In genomic region chr12:50423342-50423741, GRCh38 we compare ENCODE assay signal across 2 cellular contexts. TPM values are rescaled to one million over a fixed set of nuclear protein-coding genes. Genes with fewer than 3 reads are reported as not detected.
"Had no signal": no experiment of that assay in that cellular context is flagged by ENCODE, and none has a peak within 500 bp of the region (broad histone marks: within the 10 kb centered on the region; RNA-seq: fewer than 3 reads in every experiment).

No MANE protein-coding gene starts in this region.

RNA-seq across cellular contexts. Expression of gene FAM186A, which starts 26.9 kb away (rescaled TPM):
- total RNA-seq: G401, GM12878 had no signal
